ENCODE assay signal across 16 cellular contexts in the genomic region with DNA sequence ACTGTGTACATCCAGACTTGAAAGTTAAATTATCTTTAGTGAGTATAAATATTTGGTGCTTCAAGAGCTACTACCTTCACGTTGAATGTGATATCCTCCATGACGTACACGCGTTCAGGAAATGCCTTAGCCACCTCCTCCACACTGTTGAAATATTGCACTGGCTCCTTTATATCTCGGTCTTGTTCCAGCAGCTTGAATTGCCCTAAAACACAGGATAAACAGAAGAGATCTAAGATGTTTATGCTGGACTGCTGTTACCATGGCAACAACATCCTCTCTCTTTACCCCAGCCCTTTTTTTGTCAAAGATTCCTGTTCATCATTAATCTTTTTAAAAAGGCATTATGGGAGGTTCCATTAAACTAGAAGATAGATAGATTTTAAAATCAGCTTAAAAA.
DNase-seq lines count a peak whose midpoint lies in the region; ATAC-seq, FAIRE-seq and TF ChIP-seq lines count a peak whose summit lies in the region.
"Had no signal": no experiment of that assay in that cellular context is flagged by ENCODE, and none has a peak within 500 bp of the region (broad histone marks: within the 10 kb centered on the region; RNA-seq: fewer than 3 reads in every experiment).

No MANE protein-coding gene starts in this region.

- intact Hi-C loops in Right ventricle myocardium inferior (cut with DNase I) = no loop called here
- intact Hi-C loops in uterus (cut with DNase I; ENCODE audit: low total_unique reads) = no loop called here

- H3K27ac Mint-ChIP-seq in mesothelial cell of epicardium = peak overlapping the region; percentile 6

- no peaks in the 10 kb centered on the region for H3K36me3 Mint-ChIP-seq in mesothelial cell of epicardium

- no peaks in the 10 kb centered on the region for H3K9me3 ChIP-seq in right atrium auricular region
- H3K9me3 ChIP-seq in uterus = no peaks in the 10 kb centered on the region
- H3K9me3 ChIP-seq: SJSA1 had no signal

- peak; percentile 37 for ATAC-seq in Right ventricle myocardium inferior

- H3K27me3 Mint-ChIP-seq in mesothelial cell of epicardium (ENCODE audit: low read depth) = no peaks in the 10 kb centered on the region

- TF ChIP-seq CTCF in right atrium auricular region (IDR thresholded peaks at IDR 0.05) = no peak
- no peak for TF ChIP-seq CTCF in mesothelial cell of epicardium (IDR thresholded peaks at IDR 0.05; ENCODE audit: unreplicated experiment)
- no peak for TF ChIP-seq CTCF in uterus (IDR thresholded peaks at IDR 0.05)

- DNase-seq in Right ventricle myocardium inferior (ENCODE audit: missing footprints) (no peak), right atrium auricular region (ENCODE audit: low spot score) (no peak), fibroblast of gingiva (ENCODE audit: low read depth) (peak; percentile 20), mesothelial cell of epicardium (ENCODE audit: low spot score in 2 of 2, unreplicated experiment in 2 of 2) (no peak), uterus (peak in 1 of 2 donors; percentile 30), GM12891 (ENCODE audit: insufficient read length, low spot score) (no peak), urothelium cell line (ENCODE audit: low spot score) (no peak), mesenteric fat pad (ENCODE audit: low spot score) (no peak)
- DNase-seq: activated effector memory CD4-positive, alpha-beta T cell treated with anti-CD3 and anti-CD28 coated beads, Interleukin-2, amount 50 U/mL, for 16 hours; Kasumi-1; NCI-H1930; substantia nigra had no signal

- H3K36me3 ChIP-seq in right atrium auricular region (no peaks in the 10 kb centered on the region), uterus (no peaks in the 10 kb centered on the region)
- H3K36me3 ChIP-seq: SJSA1 had no signal

- H3K4me3 ChIP-seq in right atrium auricular region = no peak overlapping the region
- H3K4me3 ChIP-seq in uterus = no peak overlapping the region
- H3K4me3 ChIP-seq: SJSA1 had no signal

- H3K4me3 Mint-ChIP-seq in mesothelial cell of epicardium = no peak overlapping the region

- TF ChIP-seq POLR2A in uterus (IDR thresholded peaks at IDR 0.05) = no peak
- TF ChIP-seq POLR2A in GM12891 (IDR thresholded peaks at IDR 0.05; ENCODE audit: low read depth, low read length) = no peak

- H3K27me3 ChIP-seq in right atrium auricular region = no peaks in the 10 kb centered on the region
- H3K27me3 ChIP-seq in uterus = no peaks in the 10 kb centered on the region
- H3K27me3 ChIP-seq: SJSA1 had no signal

- H3K27ac ChIP-seq in right atrium auricular region = no peak overlapping the region
- peak overlapping the region; percentile 75 for H3K27ac ChIP-seq in uterus
- H3K27ac ChIP-seq: SJSA1 had no signal

- no peaks in the 10 kb centered on the region for H3K9me3 Mint-ChIP-seq in mesothelial cell of epicardium

- peaks cover 0 to 18% of the 10 kb centered on the region in 2 donors for H3K4me1 ChIP-seq in right atrium auricular region
- H3K4me1 ChIP-seq in uterus = no peaks in the 10 kb centered on the region

- H3K4me1 Mint-ChIP-seq in mesothelial cell of epicardium = peaks cover 4% of the 10 kb centered on the region

- no peak for FAIRE-seq in GM12891 (lab: Jason Lieb, UNC)
- no peak for FAIRE-seq in urothelium cell line (lab: Jason Lieb, UNC)
- FAIRE-seq: endothelial cell of umbilical vein, H54, TTC549 had no signal

TF ChIP-seq in GM12891, 5 proteins besides CTCF, POLR2A, EP300 and RAD21:
- TF ChIP-seq TAF1 (IDR thresholded peaks at IDR 0.05; ENCODE audit: low read depth, low read length) (no peak), POLR2AphosphoS5 (IDR thresholded peaks at IDR 0.05; ENCODE audit: low read depth, low read length) (no peak), POU2F2 (IDR thresholded peaks at IDR 0.05; ENCODE audit: low read depth, low read length) (no peak), SPI1 (IDR thresholded peaks at IDR 0.05; ENCODE audit: low read depth, low read length) (no peak), PAX5 (IDR thresholded peaks at IDR 0.05; ENCODE audit: insufficient read depth, low read length, severe bottlenecking) (no peak)
TF ChIP-seq in GM12891: peak in this region for 0.

Comparison
In these comparisons a context has a peak if more than half of its experiments do, and no peak if none do; other contexts are left out.
1. H3K27ac ChIP-seq: peak in uterus (2 of 2); none in right atrium auricular region (0 of 2).